ENCODE assay signal across 33 cellular contexts in the genomic region with DNA sequence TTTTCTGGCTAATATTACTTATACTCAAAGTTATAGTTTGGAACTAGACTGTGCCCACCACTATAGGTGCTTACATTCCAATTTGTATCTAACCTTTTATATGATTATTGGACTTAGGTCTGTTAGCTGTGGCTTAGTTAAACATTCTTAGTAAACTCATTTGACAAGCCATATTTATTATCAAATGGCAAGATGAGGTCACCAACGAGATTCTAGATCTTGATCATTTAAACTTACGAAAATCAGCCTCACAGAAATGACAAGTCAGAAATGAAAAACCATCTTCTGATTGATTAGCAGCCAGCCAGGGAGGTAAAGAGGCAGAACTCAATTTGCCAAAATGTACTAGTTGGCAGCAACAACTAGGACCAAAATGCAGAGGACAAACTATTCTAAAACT.
"Had no signal": no experiment of that assay in that cellular context is flagged by ENCODE, and none has a peak within 500 bp of the region (broad histone marks: within the 10 kb centered on the region; RNA-seq: fewer than 3 reads in every experiment).

No MANE protein-coding gene starts in this region.

- H3K4me3 ChIP-seq: adrenal gland, body of pancreas, SJCRH30, SK-N-MC had no signal

- H3K9me3 Mint-ChIP-seq: activated CD4-positive, alpha-beta memory T cell treated with anti-CD3 and anti-CD28 coated beads, Interleukin-2, amount 10 ng/mL, durations not matched to agents 7 days and 5 days; activated naive CD4-positive, alpha-beta T cell treated with anti-CD3 and anti-CD28 coated beads, Interleukin-2, amount 50 U/mL, for 72 hours; T-helper 1 cell treated with Interleukin-12 subunit alpha and Interleukin-12 subunit beta and Interleukin-4 antibody, amounts not matched to agents 30 μg/mL and 1 μg/mL, for 36 hours; T-helper 2 cell treated with Interferon-gamma antibody and Interleukin-4, amounts not matched to agents 5 μg/mL and 100 μg/mL, for 36 hours; WTC11 had no signal

- H3K4me3 Mint-ChIP-seq: activated CD4-positive, alpha-beta memory T cell treated with anti-CD3 and anti-CD28 coated beads, Interleukin-2, amount 10 ng/mL, durations not matched to agents 7 days and 5 days; activated CD8-positive, alpha-beta memory T cell treated with anti-CD3 and anti-CD28 coated beads, Interleukin-2, amount 10 ng/mL, durations not matched to agents 7 days and 5 days; T-helper 1 cell treated with Interleukin-12 subunit alpha and Interleukin-12 subunit beta and Interleukin-4 antibody, amounts not matched to agents 30 μg/mL and 1 μg/mL, for 36 hours; T-helper 2 cell treated with Interferon-gamma antibody and Interleukin-4, amounts not matched to agents 5 μg/mL and 100 μg/mL, for 36 hours; WTC11 had no signal

- H3K36me3 Mint-ChIP-seq: activated naive CD4-positive, alpha-beta T cell treated with anti-CD3 and anti-CD28 coated beads, Interleukin-2, amount 50 U/mL, for 72 hours; WTC11 had no signal

- H3K27ac ChIP-seq: adrenal gland, body of pancreas, KMS-11, SJCRH30, SK-N-MC had no signal

- H3K27me3 Mint-ChIP-seq: activated CD4-positive, alpha-beta memory T cell treated with anti-CD3 and anti-CD28 coated beads, Interleukin-2, amount 10 ng/mL, durations not matched to agents 7 days and 5 days; activated CD8-positive, alpha-beta memory T cell treated with anti-CD3 and anti-CD28 coated beads, Interleukin-2, amount 10 ng/mL, durations not matched to agents 7 days and 5 days had no signal

- H3K36me3 ChIP-seq: adrenal gland, SJCRH30 had no signal

- FAIRE-seq: astrocyte, bronchial epithelial cell, TTC549 had no signal

- H3K9me3 ChIP-seq: adrenal gland, body of pancreas, SJCRH30 had no signal

- ATAC-seq: activated CD8-positive, alpha-beta memory T cell treated with anti-CD3 and anti-CD28 coated beads, Interleukin-2, amount 10 ng/mL, durations not matched to agents 7 days and 5 days; activated naive CD4-positive, alpha-beta T cell treated with anti-CD3 and anti-CD28 coated beads, Interleukin-2, amount 50 U/mL, for 72 hours; body of pancreas; Panc1; WTC11 had no signal

- H3K27ac Mint-ChIP-seq: activated CD4-positive, alpha-beta memory T cell treated with anti-CD3 and anti-CD28 coated beads, Interleukin-2, amount 10 ng/mL, durations not matched to agents 7 days and 5 days; activated CD8-positive, alpha-beta memory T cell treated with anti-CD3 and anti-CD28 coated beads, Interleukin-2, amount 10 ng/mL, durations not matched to agents 7 days and 5 days; activated naive CD4-positive, alpha-beta T cell treated with anti-CD3 and anti-CD28 coated beads, Interleukin-2, amount 50 U/mL, for 72 hours; T-helper 1 cell treated with Interleukin-12 subunit alpha and Interleukin-12 subunit beta and Interleukin-4 antibody, amounts not matched to agents 30 μg/mL and 1 μg/mL, for 36 hours; T-helper 2 cell treated with Interferon-gamma antibody and Interleukin-4, amounts not matched to agents 5 μg/mL and 100 μg/mL, for 36 hours; WTC11 had no signal

- DNase-seq: activated CD4-positive, alpha-beta memory T cell treated with anti-CD3 and anti-CD28 coated beads, Interleukin-2, amount 10 ng/mL, durations not matched to agents 7 days and 5 days; activated CD4-positive, alpha-beta T cell treated with anti-CD3 and anti-CD28 coated beads for 4 hours; activated CD8-positive, alpha-beta memory T cell treated with anti-CD3 and anti-CD28 coated beads for 24 hours; activated CD8-positive, alpha-beta memory T cell treated with anti-CD3 and anti-CD28 coated beads, Interleukin-2, amount 10 ng/mL, durations not matched to agents 7 days and 5 days; activated CD8-positive, alpha-beta memory T cell treated with anti-CD3 and anti-CD28 coated beads, Interleukin-2, amount 50 U/mL, for 48 hours; activated effector memory CD4-positive, alpha-beta T cell treated with Interleukin-2 at 50 U/mL for 16 hours; activated naive CD4-positive, alpha-beta T cell; adrenal gland; body of pancreas; caudate nucleus; cerebellar nuclear complex; MM.1S; MV-4-11; NCI-H1092; NCI-H1436 treated with DMSO at 0.1 percent for 48 hours; NCI-H1694 treated with DMSO at 0.1 percent for 48 hours; NCI-H2029; NCI-H345; NCI-H526; NCI-H748 treated with DMSO at 0.1 percent for 48 hours; NK-92 treated with Interleukin-12 subunit alpha and Interleukin-12 subunit beta, amount 100 ng/mL, for 24 hours; SHP77; SJCRH30 had no signal

- H3K27me3 ChIP-seq: adrenal gland, body of pancreas, SJCRH30 had no signal
